Comparison of ENCODE assay signal across 8 cellular contexts in genomic region chr6:135114355-135115145, GRCh38. TPM values are rescaled to one million over a fixed set of nuclear protein-coding genes. Genes with fewer than 3 reads are reported as not detected.
DNase-seq lines count a peak whose midpoint lies in the region; ATAC-seq and TF ChIP-seq lines count a peak whose summit lies in the region.

No MANE protein-coding gene starts in this region.

- peaks cover 3% of the 10 kb centered on the region; the same call in 1 of the 2 replicates for H3K27me3 ChIP-seq in PC-9 (ENCODE audit: insufficient read depth, low read depth)
- no peaks in the 10 kb centered on the region for H3K27me3 ChIP-seq in hepatocyte

- TF ChIP-seq CTCF in PC-9 (conservative IDR thresholded peaks at IDR 0.05) (no peak), hepatocyte (IDR thresholded peaks at IDR 0.05; ENCODE audit: poor library complexity) (no peak)

- H3K4me2 ChIP-seq in PC-9 (no peak overlapping the region), hepatocyte (no peak overlapping the region)

- H3K9me2 ChIP-seq in PC-9 (ENCODE audit: insufficient read depth) (no peaks in the 10 kb centered on the region), hepatocyte (replicated peaks; ENCODE audit: insufficient read depth) (no peaks in the 10 kb centered on the region)

- H3K36me3 ChIP-seq in PC-9 (ENCODE audit: low read depth) (no peaks in the 10 kb centered on the region), hepatocyte (replicated peaks; ENCODE audit: insufficient read depth, low read depth) (no peaks in the 10 kb centered on the region)

- H3K4me1 ChIP-seq in PC-9 (replicated peaks; ENCODE audit: insufficient read depth) (no peaks in the 10 kb centered on the region), hepatocyte (ENCODE audit: insufficient read depth) (no peaks in the 10 kb centered on the region)

- peaks cover 35 to 73% of the 10 kb centered on the region in 2 donors for H3K4me1 Mint-ChIP-seq in stimulated activated naive B cell treated with anti-CD40 and anti-IgM and Interleukin-4, amounts not matched to agents 10 μg/mL and 1 μg/mL and 100 μg/mL, for 72 hours

- no TSS peak for BruUV-seq in PC-9 (replicated peaks; lab: Mats Ljungman, UMichigan)

- H3K9me3 ChIP-seq in PC-9 (ENCODE audit: insufficient read depth, low read depth) = no peaks in the 10 kb centered on the region
- H3K9me3 ChIP-seq in hepatocyte (ENCODE audit: low read depth) = no peaks in the 10 kb centered on the region

- H3K27me3 Mint-ChIP-seq in stimulated activated naive B cell treated with anti-CD40 and anti-IgM and Interleukin-4, amounts not matched to agents 10 μg/mL and 1 μg/mL and 100 μg/mL, for 72 hours = peaks cover 5 to 12% of the 10 kb centered on the region in 2 donors

- WGBS in hepatocyte (ENCODE audit: low lambda C conversion rate, missing lambda C conversion rate) = 89% methylated on average over 11 of the region's 11 CpGs

- peak overlapping the region; percentile 23 to 71 for H3K4me3 Mint-ChIP-seq in stimulated activated naive B cell treated with anti-CD40 and anti-IgM and Interleukin-4, amounts not matched to agents 10 μg/mL and 1 μg/mL and 100 μg/mL, for 72 hours

- H3K36me3 Mint-ChIP-seq in stimulated activated naive B cell treated with anti-CD40 and anti-IgM and Interleukin-4, amounts not matched to agents 10 μg/mL and 1 μg/mL and 100 μg/mL, for 72 hours = peaks cover 5% of the 10 kb centered on the region in 2 donors

- H2AFZ ChIP-seq in PC-9 = no peak overlapping the region
- H2AFZ ChIP-seq in hepatocyte = no peak overlapping the region

- H3K27ac Mint-ChIP-seq in stimulated activated naive B cell treated with anti-CD40 and anti-IgM and Interleukin-4, amounts not matched to agents 10 μg/mL and 1 μg/mL and 100 μg/mL, for 72 hours = peak overlapping the region; percentile 86

- DNase-seq in activated T-cell treated with anti-CD3 and anti-CD28 coated beads for 24 hours (ENCODE audit: low read depth) (peak; percentile 41), PC-9 (no peak), DMS153 (lab: John Stamatoyannopoulos, UW) (no peak), hepatocyte (ENCODE audit: low spot score) (no peak)
- no peak for DNase-seq in activated T-cell treated with anti-CD3 and anti-CD28 coated beads, Interleukin-2, amount 50 U/mL, for 1 hour
- DNase-seq in activated CD4-positive, alpha-beta T cell treated with anti-CD3 and anti-CD28 coated beads, Interleukin-2, amount 50 U/mL, for 48 hours = peak; percentile 64 to 73
- DNase-seq in stimulated activated naive B cell treated with anti-CD40 and anti-IgM and Interleukin-4, amounts not matched to agents 10 μg/mL and 1 μg/mL and 100 μg/mL, for 72 hours = peak; percentile 61

- POLR2A ChIA-PET in PC-9 (lab: Charles Lee; ENCODE audit: unreplicated experiment) = no interaction called here

- peaks cover 0 to 6% of the 10 kb centered on the region in 2 donors for H3K9me3 Mint-ChIP-seq in stimulated activated naive B cell treated with anti-CD40 and anti-IgM and Interleukin-4, amounts not matched to agents 10 μg/mL and 1 μg/mL and 100 μg/mL, for 72 hours

- ATAC-seq in HG02885 (IDR thresholded peaks at IDR 0.05; ENCODE audit: poor library complexity, unreplicated experiment) = peak; percentile 76
- peak; percentile 84 to 85 for ATAC-seq in stimulated activated naive B cell treated with anti-CD40 and anti-IgM and Interleukin-4, amounts not matched to agents 10 μg/mL and 1 μg/mL and 100 μg/mL, for 72 hours (replicated peaks)

- intact Hi-C loops in PC-9 (cut with micrococcal nuclease; ENCODE audit: unreplicated experiment) = no loop called here

- H4K20me1 ChIP-seq in PC-9 (ENCODE audit: insufficient read depth) = no peaks in the 10 kb centered on the region
- no peaks in the 10 kb centered on the region for H4K20me1 ChIP-seq in hepatocyte (ENCODE audit: insufficient read depth, poor library complexity, severe bottlenecking)

- CTCF ChIA-PET in PC-9 (lab: Charles Lee) = no interaction called here

- no peaks in the 10 kb centered on the region for H3F3A ChIP-seq in PC-9 (ENCODE audit: insufficient read depth, low read depth)

- H3K79me2 ChIP-seq in PC-9 (ENCODE audit: low read depth) (no peaks in the 10 kb centered on the region), hepatocyte (no peaks in the 10 kb centered on the region)

- H3K27ac ChIP-seq in PC-9 (no peak overlapping the region), hepatocyte (no peak overlapping the region)

- H3K4me3 ChIP-seq in PC-9 (no peak overlapping the region), hepatocyte (no peak overlapping the region)

RNA-seq across cellular contexts. Expression of gene HBS1L, which starts 59.9 kb away (rescaled TPM):
- 70.5 and 84.4 TPM in 2 replicates for total RNA-seq in PC-9 (2021)
- total RNA-seq in hepatocyte = 70.0 and 70.6 TPM in 2 replicates
- polyA plus RNA-seq in hepatocyte = 43.0 and 44.5 TPM in 2 replicates

Comparison
In these comparisons a context has a peak if more than half of its experiments do, and no peak if none do; other contexts are left out.
1. DNase-seq: peak in activated T-cell treated with anti-CD3 and anti-CD28 coated beads for 24 hours (single experiment), activated CD4-positive, alpha-beta T cell treated with anti-CD3 and anti-CD28 coated beads, Interleukin-2, amount 50 U/mL, for 48 hours (2 of 2) and stimulated activated naive B cell treated with anti-CD40 and anti-IgM and Interleukin-4, amounts not matched to agents 10 μg/mL and 1 μg/mL and 100 μg/mL, for 72 hours (single experiment); none in activated T-cell treated with anti-CD3 and anti-CD28 coated beads, Interleukin-2, amount 50 U/mL, for 1 hour (single experiment), PC-9 (0 of 2), DMS153 (single experiment) and hepatocyte (single experiment).